ENCODE assay signal across 8 cellular contexts in genomic region chr3:67381667-67382272, GRCh38.
A peak's percentile ranks its signal among the peaks of the same experiment; 100 is the strongest.
DNase-seq lines count a peak whose midpoint lies in the region; ATAC-seq and TF ChIP-seq lines count a peak whose summit lies in the region.

No MANE protein-coding gene starts in this region.

- H3K4me1 Mint-ChIP-seq in osteocyte (ENCODE audit: unreplicated experiment), result peaks cover 16% of the 10 kb centered on the region

- H3K4me3 ChIP-seq in NB4 (ENCODE audit: low read depth, low read length) (no peak overlapping the region), MG63 (no peak overlapping the region)

- DNase-seq in SIG-M5 treated with dmso at 0.1 percent for 504 hours (lab: John Stamatoyannopoulos, UW; ENCODE audit: unreplicated experiment) (peak; percentile 14), SIG-M5 (lab: John Stamatoyannopoulos, UW) (no peak), NB4 (ENCODE audit: low read depth) (peak; percentile 36), dedifferentiated amniotic fluid mesenchymal stem cell (ENCODE audit: extremely low spot score) (peak; percentile 53), osteocyte (ENCODE audit: extremely low spot score, unreplicated experiment) (no peak), NCI-H128 (lab: John Stamatoyannopoulos, UW; ENCODE audit: unreplicated experiment) (no peak), MG63 (no peak)

- H3K4me3 Mint-ChIP-seq in osteocyte (ENCODE audit: unreplicated experiment), result no peak overlapping the region

- no peaks in the 10 kb centered on the region for H3K9me3 ChIP-seq in MG63

- no peaks in the 10 kb centered on the region for H3K27me3 Mint-ChIP-seq in osteocyte (ENCODE audit: unreplicated experiment)

- no peak for ATAC-seq in HG03457 (IDR thresholded peaks at IDR 0.05; ENCODE audit: unreplicated experiment)

- H3K9me3 Mint-ChIP-seq in osteocyte (ENCODE audit: unreplicated experiment), result peaks cover 4% of the 10 kb centered on the region

- peak; percentile 43 for TF ChIP-seq CTCF in NB4 (IDR thresholded peaks at IDR 0.05; ENCODE audit: low read depth, low read length)
- TF ChIP-seq CTCF in osteocyte (IDR thresholded peaks at IDR 0.05), result peak; percentile 84

- no peaks in the 10 kb centered on the region for H3K27me3 ChIP-seq in MG63

- no peak overlapping the region for H3K27ac Mint-ChIP-seq in osteocyte (ENCODE audit: unreplicated experiment)

- peaks cover 8% of the 10 kb centered on the region for H3K36me3 Mint-ChIP-seq in osteocyte (ENCODE audit: unreplicated experiment)

- TF ChIP-seq POLR2A in NB4 (IDR thresholded peaks at IDR 0.05; ENCODE audit: extremely low read depth, insufficient read length), result no peak

- H3K36me3 ChIP-seq in MG63, result no peaks in the 10 kb centered on the region

Comparison
In these comparisons a context has a peak if more than half of its experiments do, and no peak if none do; other contexts are left out.
1. DNase-seq: peak in SIG-M5 treated with dmso at 0.1 percent for 504 hours (single experiment), NB4 (single experiment) and dedifferentiated amniotic fluid mesenchymal stem cell (single experiment); none in SIG-M5 (single experiment), osteocyte (single experiment), NCI-H128 (single experiment) and MG63 (single experiment).